Comparison of ENCODE assay signal across 35 cellular contexts in genomic region chr15:92580933-92581445, GRCh38.
"Had no signal": no experiment of that assay in that cellular context is flagged by ENCODE, and none has a peak within 500 bp of the region (broad histone marks: within the 10 kb centered on the region; RNA-seq: fewer than 3 reads in every experiment).

No MANE protein-coding gene starts in this region.

- H3K4me3 ChIP-seq: adrenal gland, body of pancreas, esophagus muscularis mucosa, gastrocnemius medialis, heart left ventricle had no signal

- H3K36me3 Mint-ChIP-seq: activated naive CD4-positive, alpha-beta T cell treated with anti-CD3 and anti-CD28 coated beads, Interleukin-2, amount 50 U/mL, for 24 hours; activated naive CD8-positive, alpha-beta T cell treated with anti-CD3 and anti-CD28 coated beads for 36 hours had no signal

- H3K4me1 ChIP-seq: adrenal gland, body of pancreas, esophagus muscularis mucosa, foreskin keratinocyte, gastrocnemius medialis had no signal

- H3K27ac Mint-ChIP-seq: activated B cell treated with CpG ODN at 0.5 μM for 24 hours; activated CD8-positive, alpha-beta T cell treated with anti-CD3 and anti-CD28 coated beads for 36 hours; activated naive CD4-positive, alpha-beta T cell treated with anti-CD3 and anti-CD28 coated beads for 36 hours; activated naive CD4-positive, alpha-beta T cell treated with anti-CD3 and anti-CD28 coated beads, Interleukin-2, amount 50 U/mL, for 24 hours; activated naive CD8-positive, alpha-beta T cell treated with anti-CD3 and anti-CD28 coated beads for 36 hours; activated naive CD8-positive, alpha-beta T cell treated with anti-CD3 and anti-CD28 coated beads, Interleukin-2, amount 50 U/mL, for 24 hours; activated T-helper 1 cell treated with anti-CD3 and anti-CD28 coated beads, Interleukin-12 subunit alpha, Interleukin-12 subunit beta, Interleukin-2, Interleukin-4 antibody, amounts not matched to agents 30 ng/mL and 10 ng/mL and 1 ng/mL, durations not matched to agents 14 hours and 24 hours and 36 hours; activated T-helper 2 cell treated with anti-CD3 and anti-CD28 coated beads, Interferon-gamma antibody, Interleukin-2, Interleukin-4, amounts not matched to agents 10 μg/mL and 5 μg/mL and 100 μg/mL, durations not matched to agents 14 hours and 24 hours and 36 hours; effector memory CD8-positive, alpha-beta T cell; T-helper 17 cell; T-helper 2 cell treated with Interferon-gamma antibody and Interleukin-4, amounts not matched to agents 5 μg/mL and 100 μg/mL, for 36 hours had no signal

- ATAC-seq: activated CD4-positive, CD25-positive, alpha-beta regulatory T cell treated with anti-CD3 and anti-CD28 coated beads, Interleukin-2, amount 50 U/mL, for 24 hours; activated CD8-positive, alpha-beta T cell treated with anti-CD3 and anti-CD28 coated beads for 36 hours; activated naive CD8-positive, alpha-beta T cell treated with anti-CD3 and anti-CD28 coated beads, Interleukin-2, amount 50 U/mL, for 24 hours; body of pancreas; effector memory CD8-positive, alpha-beta T cell; foreskin keratinocyte; gastrocnemius medialis; heart left ventricle; T-helper 17 cell had no signal

- H3K9me3 ChIP-seq: adrenal gland, body of pancreas, esophagus muscularis mucosa, gastrocnemius medialis, heart left ventricle had no signal

- H3K27ac ChIP-seq: adrenal gland, body of pancreas, esophagus muscularis mucosa, foreskin keratinocyte, gastrocnemius medialis, heart left ventricle, WERI-Rb-1 had no signal

- H3K9me3 Mint-ChIP-seq: activated B cell treated with CpG ODN at 0.5 μM for 24 hours; activated CD8-positive, alpha-beta T cell treated with anti-CD3 and anti-CD28 coated beads for 36 hours; activated naive CD4-positive, alpha-beta T cell treated with anti-CD3 and anti-CD28 coated beads for 36 hours; activated naive CD4-positive, alpha-beta T cell treated with anti-CD3 and anti-CD28 coated beads, Interleukin-2, amount 50 U/mL, for 24 hours; activated naive CD8-positive, alpha-beta T cell treated with anti-CD3 and anti-CD28 coated beads for 36 hours; activated naive CD8-positive, alpha-beta T cell treated with anti-CD3 and anti-CD28 coated beads, Interleukin-2, amount 50 U/mL, for 24 hours; activated T-helper 1 cell treated with anti-CD3 and anti-CD28 coated beads, Interleukin-12 subunit alpha, Interleukin-12 subunit beta, Interleukin-2, Interleukin-4 antibody, amounts not matched to agents 30 ng/mL and 10 ng/mL and 1 ng/mL, durations not matched to agents 14 hours and 24 hours and 36 hours; activated T-helper 2 cell treated with anti-CD3 and anti-CD28 coated beads, Interferon-gamma antibody, Interleukin-2, Interleukin-4, amounts not matched to agents 10 μg/mL and 5 μg/mL and 100 μg/mL, durations not matched to agents 14 hours and 24 hours and 36 hours; central memory CD8-positive, alpha-beta T cell; effector memory CD8-positive, alpha-beta T cell; T-helper 2 cell treated with Interferon-gamma antibody and Interleukin-4, amounts not matched to agents 5 μg/mL and 100 μg/mL, for 36 hours had no signal

- H3K36me3 ChIP-seq: adrenal gland, esophagus muscularis mucosa, gastrocnemius medialis, heart left ventricle, WERI-Rb-1 had no signal

- H3K27me3 ChIP-seq: adrenal gland, body of pancreas, foreskin keratinocyte, gastrocnemius medialis had no signal

- H3K4me3 Mint-ChIP-seq: activated B cell treated with CpG ODN at 0.5 μM for 24 hours; activated CD8-positive, alpha-beta T cell treated with anti-CD3 and anti-CD28 coated beads for 36 hours; activated naive CD4-positive, alpha-beta T cell treated with anti-CD3 and anti-CD28 coated beads for 36 hours; activated naive CD4-positive, alpha-beta T cell treated with anti-CD3 and anti-CD28 coated beads, Interleukin-2, amount 50 U/mL, for 24 hours; activated naive CD8-positive, alpha-beta T cell treated with anti-CD3 and anti-CD28 coated beads for 36 hours; activated naive CD8-positive, alpha-beta T cell treated with anti-CD3 and anti-CD28 coated beads, Interleukin-2, amount 50 U/mL, for 24 hours; activated T-helper 1 cell treated with anti-CD3 and anti-CD28 coated beads, Interleukin-12 subunit alpha, Interleukin-12 subunit beta, Interleukin-2, Interleukin-4 antibody, amounts not matched to agents 30 ng/mL and 10 ng/mL and 1 ng/mL, durations not matched to agents 14 hours and 24 hours and 36 hours; central memory CD8-positive, alpha-beta T cell; effector memory CD8-positive, alpha-beta T cell; T-helper 17 cell; T-helper 2 cell treated with Interferon-gamma antibody and Interleukin-4, amounts not matched to agents 5 μg/mL and 100 μg/mL, for 36 hours had no signal

- H3K27me3 Mint-ChIP-seq: activated CD8-positive, alpha-beta T cell treated with anti-CD3 and anti-CD28 coated beads for 36 hours had no signal

- DNase-seq: activated B cell treated with CpG ODN at 0.5 μM for 24 hours; activated CD4-positive, alpha-beta T cell treated with anti-CD3 and anti-CD28 coated beads for 48 hours; activated CD4-positive, alpha-beta T cell treated with anti-CD3 and anti-CD28 coated beads, Interleukin-2, amount 50 U/mL, for 1 hour; activated CD4-positive, alpha-beta T cell treated with anti-CD3 and anti-CD28 coated beads, Interleukin-2, amount 50 U/mL, for 48 hours; activated CD8-positive, alpha-beta T cell treated with anti-CD3 and anti-CD28 coated beads for 36 hours; activated effector memory CD4-positive, alpha-beta T cell treated with anti-CD3 and anti-CD28 coated beads, Interleukin-2, amount 50 U/mL, for 16 hours; activated naive CD4-positive, alpha-beta T cell treated with anti-CD3 and anti-CD28 coated beads for 36 hours; activated naive CD8-positive, alpha-beta T cell treated with anti-CD3 and anti-CD28 coated beads for 36 hours; activated naive CD8-positive, alpha-beta T cell treated with anti-CD3 and anti-CD28 coated beads, Interleukin-2, amount 50 U/mL, for 24 hours; activated T-cell treated with anti-CD3 and anti-CD28 coated beads, Interleukin-2, amount 50 U/mL, for 1 hour; activated T-cell treated with anti-CD3 and anti-CD28 coated beads, Interleukin-2, amount 50 U/mL, for 48 hours; adrenal gland; amygdala; aorta; body of pancreas; cortex of kidney; dermis blood vessel endothelial cell; effector CD4-positive, alpha-beta T cell; effector memory CD8-positive, alpha-beta T cell; erythroblast; foreskin keratinocyte; gastrocnemius medialis; glutamatergic neuron; T-helper 1 cell; T-helper 17 cell; T1000; WERI-Rb-1 had no signal

- H3K4me1 Mint-ChIP-seq: activated B cell treated with CpG ODN at 0.5 μM for 24 hours; activated naive CD4-positive, alpha-beta T cell treated with anti-CD3 and anti-CD28 coated beads, Interleukin-2, amount 50 U/mL, for 24 hours; activated naive CD8-positive, alpha-beta T cell treated with anti-CD3 and anti-CD28 coated beads for 36 hours; activated naive CD8-positive, alpha-beta T cell treated with anti-CD3 and anti-CD28 coated beads, Interleukin-2, amount 50 U/mL, for 24 hours; central memory CD8-positive, alpha-beta T cell had no signal
